28 cellular contexts compared by ENCODE assay signal in genomic region chr5:80207832-80208231, GRCh38. TPM values are rescaled to one million over a fixed set of nuclear protein-coding genes. Genes with fewer than 3 reads are reported as not detected.
DNase-seq lines count a peak whose midpoint lies in the region; ATAC-seq and TF ChIP-seq lines count a peak whose summit lies in the region.
"Had no signal": no experiment of that assay in that cellular context is flagged by ENCODE, and none has a peak within 500 bp of the region (broad histone marks: within the 10 kb centered on the region; RNA-seq: fewer than 3 reads in every experiment).

No MANE protein-coding gene starts in this region.

- H3K4me1 Mint-ChIP-seq in CD4-positive, alpha-beta T cell (ENCODE audit: low read depth) = peaks cover 95% of the 10 kb centered on the region
- peaks cover 40% of the 10 kb centered on the region for H3K4me1 Mint-ChIP-seq in brain
- peaks cover 58 to 95% (median 93%) of the 10 kb centered on the region in 4 donors for H3K4me1 Mint-ChIP-seq in naive thymus-derived CD8-positive, alpha-beta T cell

- H3K9me3 ChIP-seq in CD4-positive, alpha-beta T cell (ENCODE audit: control insufficient read depth, low read length) = no peaks in the 10 kb centered on the region
- H3K9me3 ChIP-seq: lower lobe of right lung, ovary, Peyer's patch, upper lobe of left lung had no signal

- H3K27me3 ChIP-seq in CD4-positive, alpha-beta T cell (ENCODE audit: control insufficient read depth, insufficient read depth, low read length) = no peaks in the 10 kb centered on the region
- H3K27me3 ChIP-seq: BLaER1, ovary, Peyer's patch, upper lobe of left lung had no signal

- POLR2A ChIA-PET in CD4-positive, alpha-beta T cell (lab: Charles Lee) = interaction anchor here (1.0 to 7.8 kb wide), 3 partner anchors 10 to 116 kb away, joined by 4 to 82 read pairs (median 6); no protein-coding TSS in a partner anchor
- POLR2A ChIA-PET in naive thymus-derived CD8-positive, alpha-beta T cell (lab: Charles Lee) = interaction anchor here (3.9 to 11.7 kb wide), 3 partner anchors 11 to 23 kb away, joined by 18 to 109 read pairs (median 87); no protein-coding TSS in a partner anchor

- no peak overlapping the region for H3K4me3 Mint-ChIP-seq in CD4-positive, alpha-beta T cell
- no peak overlapping the region for H3K4me3 Mint-ChIP-seq in brain
- H3K4me3 Mint-ChIP-seq in naive thymus-derived CD8-positive, alpha-beta T cell = peak overlapping the region in 3 of 10 donors; percentile 19 to 58 (median 25)
- H3K4me3 Mint-ChIP-seq: nephron, WTC11 had no signal

- no peak for TF ChIP-seq CTCF in CD4-positive, alpha-beta T cell (IDR thresholded peaks at IDR 0.05)
- TF ChIP-seq CTCF in brain (conservative IDR thresholded peaks at IDR 0.05) = no peak

- DNase-seq in CD4-positive, alpha-beta T cell = no peak
- peak; percentile 19 for DNase-seq in NCI-H1092 (lab: John Stamatoyannopoulos, UW)
- no peak for DNase-seq in naive thymus-derived CD8-positive, alpha-beta T cell
- DNase-seq: activated CD4-positive, alpha-beta T cell treated with anti-CD3 and anti-CD28 coated beads, Interleukin-2, amount 50 U/mL, for 1 hour; activated CD8-positive, alpha-beta memory T cell treated with anti-CD3 and anti-CD28 coated beads, Interleukin-2, amount 50 U/mL, for 4 hours; activated effector memory CD4-positive, alpha-beta T cell treated with anti-CD3 and anti-CD28 coated beads, Interleukin-2, amount 50 U/mL, for 16 hours; DMS79; effector memory CD4-positive, alpha-beta T cell; erythroblast; GDM1; Kasumi-1; lower lobe of right lung; NCI-H1694; NCI-H2171; NCI-H524 treated with DMSO at 0.1 percent for 48 hours; ovary; Peyer's patch; SHP77 treated with DMSO at 0.1 percent for 48 hours; stimulated activated CD4-positive, alpha-beta T cell treated with anti-CD3 and anti-CD28 coated beads, Interleukin-2, amount 100 ng/mL, for 24 hours; T1000; upper lobe of left lung had no signal

- no peak overlapping the region for H3K27ac ChIP-seq in CD4-positive, alpha-beta T cell (ENCODE audit: low read depth, low read length)
- H3K27ac ChIP-seq: BLaER1, lower lobe of right lung, ovary, Peyer's patch, upper lobe of left lung had no signal

- CTCF ChIA-PET in CD4-positive, alpha-beta T cell (lab: Charles Lee) = no interaction called here

- intact Hi-C loops in CD4-positive, alpha-beta T cell (cut with DNase I, micrococcal nuclease) = loop anchor here in 1 of 2 experiments (5.0 kb wide), 1 partner anchor 56 kb away; no protein-coding TSS in a partner anchor

- H3K36me3 Mint-ChIP-seq in CD4-positive, alpha-beta T cell (ENCODE audit: low read depth) = peaks cover 70% of the 10 kb centered on the region
- H3K36me3 Mint-ChIP-seq in brain = peaks cover 30% of the 10 kb centered on the region
- H3K36me3 Mint-ChIP-seq in naive thymus-derived CD8-positive, alpha-beta T cell = peaks cover 0 to 46% (median 4%) of the 10 kb centered on the region in 3 donors

- no peaks in the 10 kb centered on the region for H3K9me3 Mint-ChIP-seq in CD4-positive, alpha-beta T cell
- peaks cover 6 to 19% (median 14%) of the 10 kb centered on the region in 5 experiments for H3K9me3 Mint-ChIP-seq in brain
- H3K9me3 Mint-ChIP-seq in naive thymus-derived CD8-positive, alpha-beta T cell = no peaks in the 10 kb centered on the region
- H3K9me3 Mint-ChIP-seq: nephron, WTC11 had no signal

- no peak for ATAC-seq in CD4-positive, alpha-beta T cell (ENCODE audit: poor library complexity)
- no peak for ATAC-seq in naive thymus-derived CD8-positive, alpha-beta T cell
- ATAC-seq in HG02763 (IDR thresholded peaks at IDR 0.05; ENCODE audit: unreplicated experiment) (no peak), GM19035 (IDR thresholded peaks at IDR 0.05; ENCODE audit: unreplicated experiment) (no peak), HG03439 (IDR thresholded peaks at IDR 0.05; ENCODE audit: unreplicated experiment) (no peak)
- ATAC-seq: lower lobe of right lung, WTC11 had no signal

- peak overlapping the region; percentile 80 for H3K27ac Mint-ChIP-seq in CD4-positive, alpha-beta T cell
- peak overlapping the region in 3 of 5 experiments; percentile 24 to 72 (median 34) for H3K27ac Mint-ChIP-seq in brain
- peak overlapping the region; percentile 35 to 93 (median 80) for H3K27ac Mint-ChIP-seq in naive thymus-derived CD8-positive, alpha-beta T cell

- no peaks in the 10 kb centered on the region for H3K27me3 Mint-ChIP-seq in CD4-positive, alpha-beta T cell
- no peaks in the 10 kb centered on the region for H3K27me3 Mint-ChIP-seq in brain
- no peaks in the 10 kb centered on the region for H3K27me3 Mint-ChIP-seq in naive thymus-derived CD8-positive, alpha-beta T cell

RNA-seq across cellular contexts. Expression of gene SERINC5, which starts 48.0 kb away (rescaled TPM):
- total RNA-seq in CD4-positive, alpha-beta T cell = 100 to 1,000 TPM; 115 to 123 TPM
- polyA plus RNA-seq in brain (ENCODE audit: insufficient read depth, low read depth, low replicate concordance) = 9.8 TPM
- total RNA-seq in naive thymus-derived CD8-positive, alpha-beta T cell = 100 to 1,000 TPM; 182 to 186 TPM
- 10 to 100 TPM; 21.8 to 30.6 (median 24.1) TPM for polyA plus RNA-seq in naive thymus-derived CD8-positive, alpha-beta T cell
